Comparison of ENCODE assay signal across 33 cellular contexts in genomic region chr3:45789235-45789812, GRCh38. TPM values are rescaled to one million over a fixed set of nuclear protein-coding genes. Genes with fewer than 3 reads are reported as not detected.
"Had no signal": no experiment of that assay in that cellular context is flagged by ENCODE, and none has a peak within 500 bp of the region (broad histone marks: within the 10 kb centered on the region; RNA-seq: fewer than 3 reads in every experiment).

No MANE protein-coding gene starts in this region.

- DNase-seq: activated CD4-positive, alpha-beta memory T cell treated with anti-CD3 and anti-CD28 coated beads, Interleukin-2, amount 10 ng/mL, durations not matched to agents 7 days and 5 days; activated CD4-positive, alpha-beta T cell treated with anti-CD3 and anti-CD28 coated beads for 1 hour; activated CD4-positive, alpha-beta T cell treated with anti-CD3 and anti-CD28 coated beads for 36 hours; activated CD4-positive, alpha-beta T cell treated with anti-CD3 and anti-CD28 coated beads for 48 hours; activated CD4-positive, alpha-beta T cell treated with anti-CD3 and anti-CD28 coated beads, Interleukin-2, amount 10 ng/mL, durations not matched to agents 7 days and 5 days; activated CD4-positive, alpha-beta T cell treated with anti-CD3 and anti-CD28 coated beads, Interleukin-2, amount 50 U/mL, for 48 hours; activated CD4-positive, CD25-positive, alpha-beta regulatory T cell; activated CD8-positive, alpha-beta memory T cell treated with anti-CD3 and anti-CD28 coated beads for 24 hours; activated CD8-positive, alpha-beta memory T cell treated with anti-CD3 and anti-CD28 coated beads, Interleukin-2, amount 10 ng/mL, durations not matched to agents 7 days and 5 days; activated CD8-positive, alpha-beta memory T cell treated with anti-CD3 and anti-CD28 coated beads, Interleukin-2, amount 50 U/mL, for 48 hours; activated CD8-positive, alpha-beta T cell treated with anti-CD3 and anti-CD28 coated beads, Interleukin-2, amount 10 ng/mL, durations not matched to agents 7 days and 5 days; activated effector memory CD4-positive, alpha-beta T cell treated with Interleukin-2 at 50 U/mL for 16 hours; activated gamma-delta T cell; activated naive CD4-positive, alpha-beta T cell treated with anti-CD3 and anti-CD28 coated beads, Interleukin-2, amount 10 ng/mL, durations not matched to agents 7 days and 5 days; activated naive CD4-positive, alpha-beta T cell treated with Interleukin-2 at 50 U/mL for 16 hours; activated naive CD8-positive, alpha-beta T cell treated with anti-CD3 and anti-CD28 coated beads, Interleukin-2, amount 10 ng/mL, durations not matched to agents 7 days and 5 days; activated naive CD8-positive, alpha-beta T cell treated with anti-CD3 and anti-CD28 coated beads, Interleukin-2, amount 50 U/mL, for 24 hours; activated T-cell treated with anti-CD3 and anti-CD28 coated beads, Interleukin-2, amount 50 U/mL, for 24 hours; activated T-cell treated with anti-CD3 and anti-CD28 coated beads, Interleukin-2, amount 50 U/mL, for 48 hours; amygdala; anterior cingulate cortex; central memory CD4-positive, alpha-beta T cell; T-helper 1 cell; T-helper 2 cell; T-helper 9 cell; WERI-Rb-1 had no signal

- H3K27ac ChIP-seq: ascending aorta, cardiac muscle cell, WERI-Rb-1 had no signal

- ATAC-seq: activated CD4-positive, alpha-beta T cell treated with anti-CD3 and anti-CD28 coated beads for 36 hours; activated CD4-positive, CD25-positive, alpha-beta regulatory T cell treated with anti-CD3 and anti-CD28 coated beads, Interleukin-2, amount 50 U/mL, for 24 hours; activated CD8-positive, alpha-beta memory T cell treated with anti-CD3 and anti-CD28 coated beads, Interleukin-2, amount 10 ng/mL, durations not matched to agents 7 days and 5 days; activated CD8-positive, alpha-beta T cell treated with anti-CD3 and anti-CD28 coated beads, Interleukin-2, amount 10 ng/mL, durations not matched to agents 7 days and 5 days; activated naive CD8-positive, alpha-beta T cell treated with anti-CD3 and anti-CD28 coated beads, Interleukin-2, amount 50 U/mL, for 24 hours; WTC11 had no signal

- H3K36me3 ChIP-seq: ascending aorta, cardiac muscle cell, WERI-Rb-1 had no signal

- H3K9me3 ChIP-seq: ascending aorta had no signal

- FAIRE-seq: bronchial epithelial cell, TTC549 had no signal

- H3K4me3 ChIP-seq: ascending aorta, cardiac muscle cell had no signal

- H3K27me3 ChIP-seq: ascending aorta had no signal

- H3K4me1 ChIP-seq: ascending aorta had no signal

RNA-seq across cellular contexts. Expression of gene SLC6A20, which starts 7.0 kb away (rescaled TPM):
- total RNA-seq: activated CD4-positive, alpha-beta memory T cell treated with anti-CD3 and anti-CD28 coated beads, Interleukin-2, amount 10 ng/mL, durations not matched to agents 7 days and 5 days; activated CD4-positive, alpha-beta T cell treated with anti-CD3 and anti-CD28 coated beads for 36 hours; activated CD4-positive, alpha-beta T cell treated with anti-CD3 and anti-CD28 coated beads, Interleukin-2, amount 10 ng/mL, durations not matched to agents 7 days and 5 days; activated CD8-positive, alpha-beta T cell treated with anti-CD3 and anti-CD28 coated beads, Interleukin-2, amount 10 ng/mL, durations not matched to agents 7 days and 5 days; activated naive CD8-positive, alpha-beta T cell treated with anti-CD3 and anti-CD28 coated beads, Interleukin-2, amount 10 ng/mL, durations not matched to agents 7 days and 5 days; activated T-helper 2 cell treated with anti-CD3 and anti-CD28 coated beads, Interferon-gamma antibody, Interleukin-2, Interleukin-4, amounts not matched to agents 10 μg/mL and 5 μg/mL and 100 μg/mL, durations not matched to agents 14 hours and 24 hours and 36 hours; ascending aorta; bronchial epithelial cell had no signal
